17 cellular contexts compared by ENCODE assay signal in genomic region chr17:4407851-4408250, GRCh38. TPM values are rescaled to one million over a fixed set of nuclear protein-coding genes. Genes with fewer than 3 reads are reported as not detected.
DNase-seq lines count a peak whose midpoint lies in the region; ATAC-seq and TF ChIP-seq lines count a peak whose summit lies in the region.
"Had no signal": no experiment of that assay in that cellular context is flagged by ENCODE, and none has a peak within 500 bp of the region (broad histone marks: within the 10 kb centered on the region; RNA-seq: fewer than 3 reads in every experiment).

No MANE protein-coding gene starts in this region.

- H3K27me3 Mint-ChIP-seq in IgD-negative memory B cell (no peaks in the 10 kb centered on the region), natural killer cell (ENCODE audit: low read depth in 2 of 2) (peaks cover 0 to 1% of the 10 kb centered on the region in 2 donors)
- H3K27me3 Mint-ChIP-seq: activated B cell treated with CpG ODN at 0.5 μM for 24 hours had no signal

- TF ChIP-seq CTCF in natural killer cell (IDR thresholded peaks at IDR 0.05), result no peak

- H3K27ac Mint-ChIP-seq in IgD-negative memory B cell, result peak overlapping the region in 2 of 3 donors; percentile 5
- H3K27ac Mint-ChIP-seq in natural killer cell, result no peak overlapping the region
- H3K27ac Mint-ChIP-seq: activated B cell treated with CpG ODN at 0.5 μM for 24 hours; activated naive CD4-positive, alpha-beta T cell treated with anti-CD3 and anti-CD28 coated beads for 36 hours had no signal

- H3K36me3 Mint-ChIP-seq in IgD-negative memory B cell (peaks cover 2% of the 10 kb centered on the region), natural killer cell (no peaks in the 10 kb centered on the region)

- H3K4me1 Mint-ChIP-seq in IgD-negative memory B cell (peaks cover 11 to 15% (median 12%) of the 10 kb centered on the region in 3 donors), natural killer cell (peaks cover under 1 to 7% of the 10 kb centered on the region in 2 donors)

- H3K4me3 Mint-ChIP-seq in IgD-negative memory B cell (no peak overlapping the region), natural killer cell (no peak overlapping the region)
- H3K4me3 Mint-ChIP-seq: activated B cell treated with CpG ODN at 0.5 μM for 24 hours; activated naive CD4-positive, alpha-beta T cell treated with anti-CD3 and anti-CD28 coated beads for 36 hours had no signal

- intact Hi-C loops in natural killer cell (cut with micrococcal nuclease), result no loop called here

- DNase-seq in AG08396 (ENCODE audit: low spot score) (peak; percentile 48), amniotic epithelial cell (ENCODE audit: low read depth) (peak; percentile 29), islet precursor cell (peak; percentile 91), KG1 (lab: John Stamatoyannopoulos, UW) (no peak), NCI-H1092 (lab: John Stamatoyannopoulos, UW) (no peak), kidney tubule cell (ENCODE audit: low spot score) (no peak), natural killer cell (no peak)
- DNase-seq: activated B cell treated with CpG ODN at 0.5 μM for 24 hours; activated naive CD4-positive, alpha-beta T cell treated with anti-CD3 and anti-CD28 coated beads for 36 hours; Calu3; glutamatergic neuron; HCEC 1CT; midbrain; occipital lobe; stimulated activated naive CD8-positive, alpha-beta T cell treated with anti-CD3 and anti-CD28 coated beads, Interleukin-15, Interleukin-2, amounts not matched to agents 100 U/mL and 50 U/mL, for 24 hours had no signal

- no peak for ATAC-seq in natural killer cell
- ATAC-seq: stimulated activated naive CD8-positive, alpha-beta T cell treated with anti-CD3 and anti-CD28 coated beads, Interleukin-15, Interleukin-2, amounts not matched to agents 100 U/mL and 50 U/mL, for 24 hours had no signal

- H3K9me3 Mint-ChIP-seq in IgD-negative memory B cell (no peaks in the 10 kb centered on the region), natural killer cell (no peaks in the 10 kb centered on the region)
- H3K9me3 Mint-ChIP-seq: activated B cell treated with CpG ODN at 0.5 μM for 24 hours; activated naive CD4-positive, alpha-beta T cell treated with anti-CD3 and anti-CD28 coated beads for 36 hours had no signal

RNA-seq across cellular contexts. Expression of gene SPNS3, which starts 25.9 kb away (rescaled TPM):
- 0.94 TPM for polyA plus RNA-seq in IgD-negative memory B cell
- total RNA-seq in natural killer cell, result 1 to 10 TPM; 1.2 to 2.1 (median 1.9) TPM
- total RNA-seq: skeletal muscle tissue had no signal

RNA-seq across cellular contexts. Expression of gene UBE2G1, which starts 41.4 kb away (rescaled TPM):
- polyA plus RNA-seq in IgD-negative memory B cell, result 97.5 TPM
- total RNA-seq in natural killer cell, result 10 to 100 TPM; 58.2 to 76.4 (median 64.7) TPM

Comparison
In these comparisons a context has a peak if more than half of its experiments do, and no peak if none do; other contexts are left out.
1. DNase-seq: peak in AG08396 (single experiment), amniotic epithelial cell (single experiment) and islet precursor cell (single experiment); none in KG1 (single experiment), NCI-H1092 (single experiment), kidney tubule cell (single experiment) and natural killer cell (single experiment).
2. H3K27ac Mint-ChIP-seq: peak in IgD-negative memory B cell (2 of 3); none in natural killer cell (0 of 2).